2 cellular contexts compared by ENCODE assay signal in genomic region chr14:99531221-99532096, GRCh38.
TF ChIP-seq lines count a peak whose summit lies in the region.

No MANE protein-coding gene starts in this region.

TF ChIP-seq in GM23338, 12 proteins besides CTCF, POLR2A, EP300 and RAD21:
- TF ChIP-seq JUNB (IDR thresholded peaks at IDR 0.05; ENCODE audit: unreplicated experiment) (no peak), POLR2AphosphoS5 (IDR thresholded peaks at IDR 0.05; ENCODE audit: low read depth) (no peak), ZNF462 (CRISPR knock-in tag; IDR thresholded peaks at IDR 0.05) (no peak), STAT1 (IDR thresholded peaks at IDR 0.05; ENCODE audit: unreplicated experiment) (no peak), NANOG (IDR thresholded peaks at IDR 0.05; ENCODE audit: borderline replicate concordance) (no peak), ZNF114 (CRISPR knock-in tag; IDR thresholded peaks at IDR 0.05) (no peak), EZH2 (IDR thresholded peaks at IDR 0.05; ENCODE audit: low read depth, unreplicated experiment) (no peak)
- TF ChIP-seq, protein P1, sequence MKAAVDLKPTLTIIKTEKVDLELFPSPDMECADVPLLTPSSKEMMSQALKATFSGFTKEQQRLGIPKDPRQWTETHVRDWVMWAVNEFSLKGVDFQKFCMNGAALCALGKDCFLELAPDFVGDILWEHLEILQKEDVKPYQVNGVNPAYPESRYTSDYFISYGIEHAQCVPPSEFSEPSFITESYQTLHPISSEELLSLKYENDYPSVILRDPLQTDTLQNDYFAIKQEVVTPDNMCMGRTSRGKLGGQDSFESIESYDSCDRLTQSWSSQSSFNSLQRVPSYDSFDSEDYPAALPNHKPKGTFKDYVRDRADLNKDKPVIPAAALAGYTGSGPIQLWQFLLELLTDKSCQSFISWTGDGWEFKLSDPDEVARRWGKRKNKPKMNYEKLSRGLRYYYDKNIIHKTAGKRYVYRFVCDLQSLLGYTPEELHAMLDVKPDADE (IDR thresholded peaks at IDR 0.05): no peak
- TF ChIP-seq, protein P2, sequence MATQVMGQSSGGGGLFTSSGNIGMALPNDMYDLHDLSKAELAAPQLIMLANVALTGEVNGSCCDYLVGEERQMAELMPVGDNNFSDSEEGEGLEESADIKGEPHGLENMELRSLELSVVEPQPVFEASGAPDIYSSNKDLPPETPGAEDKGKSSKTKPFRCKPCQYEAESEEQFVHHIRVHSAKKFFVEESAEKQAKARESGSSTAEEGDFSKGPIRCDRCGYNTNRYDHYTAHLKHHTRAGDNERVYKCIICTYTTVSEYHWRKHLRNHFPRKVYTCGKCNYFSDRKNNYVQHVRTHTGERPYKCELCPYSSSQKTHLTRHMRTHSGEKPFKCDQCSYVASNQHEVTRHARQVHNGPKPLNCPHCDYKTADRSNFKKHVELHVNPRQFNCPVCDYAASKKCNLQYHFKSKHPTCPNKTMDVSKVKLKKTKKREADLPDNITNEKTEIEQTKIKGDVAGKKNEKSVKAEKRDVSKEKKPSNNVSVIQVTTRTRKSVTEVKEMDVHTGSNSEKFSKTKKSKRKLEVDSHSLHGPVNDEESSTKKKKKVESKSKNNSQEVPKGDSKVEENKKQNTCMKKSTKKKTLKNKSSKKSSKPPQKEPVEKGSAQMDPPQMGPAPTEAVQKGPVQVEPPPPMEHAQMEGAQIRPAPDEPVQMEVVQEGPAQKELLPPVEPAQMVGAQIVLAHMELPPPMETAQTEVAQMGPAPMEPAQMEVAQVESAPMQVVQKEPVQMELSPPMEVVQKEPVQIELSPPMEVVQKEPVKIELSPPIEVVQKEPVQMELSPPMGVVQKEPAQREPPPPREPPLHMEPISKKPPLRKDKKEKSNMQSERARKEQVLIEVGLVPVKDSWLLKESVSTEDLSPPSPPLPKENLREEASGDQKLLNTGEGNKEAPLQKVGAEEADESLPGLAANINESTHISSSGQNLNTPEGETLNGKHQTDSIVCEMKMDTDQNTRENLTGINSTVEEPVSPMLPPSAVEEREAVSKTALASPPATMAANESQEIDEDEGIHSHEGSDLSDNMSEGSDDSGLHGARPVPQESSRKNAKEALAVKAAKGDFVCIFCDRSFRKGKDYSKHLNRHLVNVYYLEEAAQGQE (IDR thresholded peaks at IDR 0.05; ENCODE audit: unreplicated experiment): no peak
TF ChIP-seq in GM23338: peak in this region for 0.

TF ChIP-seq in endothelial cell of umbilical vein, 7 proteins besides CTCF, POLR2A, EP300 and RAD21:
- TF ChIP-seq JUN (IDR thresholded peaks at IDR 0.05; ENCODE audit: borderline replicate concordance, insufficient read depth, insufficient read length, low read depth) (peak; percentile 87), POLR2AphosphoS5 (IDR thresholded peaks at IDR 0.05; ENCODE audit: insufficient read depth, low read depth, low read length) (peak; percentile 53), EZH2 (IDR thresholded peaks at IDR 0.05; ENCODE audit: borderline replicate concordance, low read depth, low read length, severe bottlenecking) (no peak), FOS (IDR thresholded peaks at IDR 0.05; ENCODE audit: borderline replicate concordance, insufficient read depth, low read length) (peak; percentile 84)
- TF ChIP-seq, protein P3, sequence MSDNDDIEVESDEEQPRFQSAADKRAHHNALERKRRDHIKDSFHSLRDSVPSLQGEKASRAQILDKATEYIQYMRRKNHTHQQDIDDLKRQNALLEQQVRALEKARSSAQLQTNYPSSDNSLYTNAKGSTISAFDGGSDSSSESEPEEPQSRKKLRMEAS (IDR thresholded peaks at IDR 0.05; ENCODE audit: insufficient read depth, insufficient read length): no peak
